20 cellular contexts compared by ENCODE assay signal in genomic region chr6:81105998-81106397, GRCh38.
DNase-seq lines count a peak whose midpoint lies in the region; ATAC-seq, FAIRE-seq and TF ChIP-seq lines count a peak whose summit lies in the region.
"Had no signal": no experiment of that assay in that cellular context is flagged by ENCODE, and none has a peak within 500 bp of the region (broad histone marks: within the 10 kb centered on the region; RNA-seq: fewer than 3 reads in every experiment).

No MANE protein-coding gene starts in this region.

- no peak overlapping the region for H3K27ac ChIP-seq in SK-N-SH (ENCODE audit: low read depth in 2 of 2, low read length in 1 of 2)
- H3K27ac ChIP-seq: thoracic aorta had no signal

- ATAC-seq in SK-N-SH treated with all-trans-retinoic acid at 6 μM for 48 hours (no peak), sciatic nerve (peak; percentile 72), HG03097 (IDR thresholded peaks at IDR 0.05; ENCODE audit: low FRiP score, unreplicated experiment) (no peak)
- ATAC-seq: right cardiac atrium had no signal

- no peaks in the 10 kb centered on the region for H3K9me3 ChIP-seq in SK-N-SH
- H3K9me3 ChIP-seq: thoracic aorta had no signal

- 22% methylated on average over 1 of the region's 1 CpG for WGBS in SK-N-SH (ENCODE audit: low lambda C conversion rate)

- no peak for TF ChIP-seq EP300 in SK-N-SH (IDR thresholded peaks at IDR 0.05; ENCODE audit: borderline replicate concordance in 1 of 2, low read depth in 1 of 2, low read length in 1 of 2)

- H3K9ac ChIP-seq in SK-N-SH = no peak overlapping the region

- H3K4me3 ChIP-seq in SK-N-SH (ENCODE audit: low read depth in 2 of 2, low read length in 1 of 2) (no peak overlapping the region), cardiac fibroblast (replicated peaks in 1 of 2; ENCODE audit: low read depth in 2 of 2, low read length in 2 of 2) (no peak overlapping the region)
- H3K4me3 ChIP-seq: thoracic aorta had no signal

- no peaks in the 10 kb centered on the region for H4K20me1 ChIP-seq in SK-N-SH (ENCODE audit: insufficient read depth)

- POLR2A ChIA-PET in SK-N-SH (lab: Yijun Ruan, JAX) = no interaction called here

- H2AFZ ChIP-seq in SK-N-SH (ENCODE audit: low read depth) = peak overlapping the region; percentile 24; the same call in 1 of the 2 replicates

- H3K79me2 ChIP-seq in SK-N-SH (ENCODE audit: insufficient read depth) = no peaks in the 10 kb centered on the region

- intact Hi-C loops in sciatic nerve (cut with DNase I) = no loop called here

- H3K4me2 ChIP-seq in SK-N-SH = no peak overlapping the region

- H3K27me3 ChIP-seq in SK-N-SH (ENCODE audit: insufficient read depth) = no peaks in the 10 kb centered on the region

- no peak for FAIRE-seq in HTR-8/SVneo (lab: Jason Lieb, UNC)
- FAIRE-seq: A204.1, colon, GM19239, RCC 7860 had no signal

- H3K9me2 ChIP-seq in SK-N-SH = no peaks in the 10 kb centered on the region

- TF ChIP-seq CTCF in SK-N-SH (IDR thresholded peaks at IDR 0.05) (no peak; the same call in 1 of the 2 replicates), cardiac fibroblast (IDR thresholded peaks at IDR 0.05; ENCODE audit: low read depth, low read length) (peak; percentile 5)

- DNase-seq in SK-N-SH (no peak), HTR-8/SVneo (ENCODE audit: insufficient read length, low spot score) (peak; percentile 2), cardiac fibroblast (ENCODE audit: low read depth in 2 of 2) (peak in 1 of 2 donors; percentile 9), sciatic nerve (ENCODE audit: low spot score) (no peak), activated T-cell treated with anti-CD3 and anti-CD28 coated beads for 4 hours (no peak)
- DNase-seq in activated CD8-positive, alpha-beta memory T cell treated with anti-CD3 and anti-CD28 coated beads for 24 hours = no peak
- DNase-seq: activated CD4-positive, CD25-positive, alpha-beta regulatory T cell; activated effector memory CD4-positive, alpha-beta T cell treated with anti-CD3 and anti-CD28 coated beads, Interleukin-2, amount 50 U/mL, for 16 hours; islet precursor cell; NCI-H2029; NCI-H526; right cardiac atrium; stimulated activated CD4-positive, alpha-beta T cell treated with anti-CD3 and anti-CD28 coated beads, Interleukin-1b, Interleukin-23, amount 100 ng/mL, for 48 hours had no signal

- CTCF ChIA-PET in SK-N-SH (lab: Yijun Ruan, JAX) = no interaction called here

- no peaks in the 10 kb centered on the region for H3F3A ChIP-seq in SK-N-SH (replicated peaks; ENCODE audit: insufficient read depth)

- no peak for TF ChIP-seq RAD21 in SK-N-SH (IDR thresholded peaks at IDR 0.05; ENCODE audit: low read length)

- no peaks in the 10 kb centered on the region for H3K36me3 ChIP-seq in SK-N-SH (replicated peaks in 1 of 2; ENCODE audit: control insufficient read depth in 1 of 2, insufficient read depth in 2 of 2, low read length in 1 of 2)
- H3K36me3 ChIP-seq: thoracic aorta had no signal

- no peaks in the 10 kb centered on the region for H3K4me1 ChIP-seq in SK-N-SH (ENCODE audit: control insufficient read depth in 1 of 2, insufficient read depth in 2 of 2, low read depth in 1 of 2, low read length in 1 of 2)

TF ChIP-seq in SK-N-SH, 30 proteins besides CTCF, POLR2A, EP300 and RAD21:
- TF ChIP-seq NFIC (IDR thresholded peaks at IDR 0.05; ENCODE audit: borderline replicate concordance) (no peak), MXI1 (IDR thresholded peaks at IDR 0.05; ENCODE audit: low read depth, low read length) (no peak), ELF1 (IDR thresholded peaks at IDR 0.05) (no peak), SMC3 (IDR thresholded peaks at IDR 0.05; ENCODE audit: low read depth, low read length) (no peak), NRF1 (IDR thresholded peaks at IDR 0.05; ENCODE audit: low read depth, low read length) (no peak), YY1 (IDR thresholded peaks at IDR 0.05; ENCODE audit: low read depth) (no peak), FOXM1 (IDR thresholded peaks at IDR 0.05; ENCODE audit: low read depth) (no peak), MEF2A (IDR thresholded peaks at IDR 0.05; ENCODE audit: borderline replicate concordance, low read depth) (no peak), RCOR1 (IDR thresholded peaks at IDR 0.05; ENCODE audit: low read length) (no peak)

TF ChIP-seq in SK-N-SH treated with all-trans-retinoic acid at 6 μM for 48 hours, 23 proteins besides CTCF, POLR2A, EP300 and RAD21:
- TF ChIP-seq PATZ1 (CRISPR knock-in tag; IDR thresholded peaks at IDR 0.05; ENCODE audit: borderline replicate concordance) (no peak), ESRRG (CRISPR knock-in tag; IDR thresholded peaks at IDR 0.05) (no peak), ZNF565 (CRISPR knock-in tag; conservative IDR thresholded peaks at IDR 0.05; ENCODE audit: low read depth) (no peak), ARNTL (CRISPR knock-in tag; IDR thresholded peaks at IDR 0.05; ENCODE audit: borderline replicate concordance, low read depth) (no peak), CSRNP3 (CRISPR knock-in tag; IDR thresholded peaks at IDR 0.05) (no peak), RARB (CRISPR knock-in tag; IDR thresholded peaks at IDR 0.05) (no peak), ZFP30 (CRISPR knock-in tag; IDR thresholded peaks at IDR 0.05) (no peak), ZNF70 (CRISPR knock-in tag; IDR thresholded peaks at IDR 0.05) (no peak), TSHZ2 (CRISPR knock-in tag; IDR thresholded peaks at IDR 0.05) (no peak), TCF4 (CRISPR knock-in tag; IDR thresholded peaks at IDR 0.05; ENCODE audit: borderline replicate concordance) (no peak), OSR1 (CRISPR knock-in tag; IDR thresholded peaks at IDR 0.05) (no peak), PPARA (CRISPR knock-in tag; IDR thresholded peaks at IDR 0.05; ENCODE audit: borderline replicate concordance) (no peak), ZFP3 (CRISPR knock-in tag; IDR thresholded peaks at IDR 0.05) (no peak), TOX (CRISPR knock-in tag; IDR thresholded peaks at IDR 0.05; ENCODE audit: borderline replicate concordance) (no peak), ZC3H10 (CRISPR knock-in tag; IDR thresholded peaks at IDR 0.05) (no peak)
